25 cellular contexts compared by ENCODE assay signal in genomic region chr4:8101796-8102355, GRCh38.
"Had no signal": no experiment of that assay in that cellular context is flagged by ENCODE, and none has a peak within 500 bp of the region (broad histone marks: within the 10 kb centered on the region; RNA-seq: fewer than 3 reads in every experiment).

No MANE protein-coding gene starts in this region.

- H3K9me3 ChIP-seq: heart left ventricle, left lung, mucosa of descending colon, pancreas, prostate gland, thoracic aorta, uterus had no signal

- H3K4me1 ChIP-seq: pancreas, prostate gland, uterus had no signal

- H3K9me3 Mint-ChIP-seq: activated CD4-positive, alpha-beta memory T cell treated with anti-CD3 and anti-CD28 coated beads for 36 hours; activated CD4-positive, alpha-beta T cell treated with anti-CD3 and anti-CD28 coated beads, Interleukin-2, amount 10 ng/mL, durations not matched to agents 24 days and 14 days; nephron; T-helper 1 cell treated with Interleukin-12 subunit alpha and Interleukin-12 subunit beta and Interleukin-4 antibody, amounts not matched to agents 30 μg/mL and 1 μg/mL, for 36 hours; type B pancreatic cell had no signal

- DNase-seq: activated CD4-positive, alpha-beta memory T cell treated with anti-CD3 and anti-CD28 coated beads for 36 hours; activated CD4-positive, alpha-beta T cell treated with anti-CD3 and anti-CD28 coated beads, Interleukin-2, amount 10 ng/mL, durations not matched to agents 24 days and 14 days; activated CD8-positive, alpha-beta memory T cell treated with anti-CD3 and anti-CD28 coated beads, Interleukin-2, amount 50 U/mL, for 4 hours; activated gamma-delta T cell treated with Interleukin-2 at 50 U/mL for 16 hours; activated naive CD4-positive, alpha-beta T cell treated with anti-CD3 and anti-CD28 coated beads, Interleukin-2, amount 50 U/mL, for 16 hours; activated T-cell treated with anti-CD3 and anti-CD28 coated beads, Interleukin-2, amount 50 U/mL, for 1 hour; amniotic stem cell; stimulated activated naive CD4-positive, alpha-beta T cell; SW 1271; T-helper 9 cell had no signal

- H3K4me3 Mint-ChIP-seq: activated CD4-positive, alpha-beta memory T cell treated with anti-CD3 and anti-CD28 coated beads for 36 hours; activated CD4-positive, alpha-beta T cell treated with anti-CD3 and anti-CD28 coated beads, Interleukin-2, amount 10 ng/mL, durations not matched to agents 24 days and 14 days; nephron; T-helper 1 cell treated with Interleukin-12 subunit alpha and Interleukin-12 subunit beta and Interleukin-4 antibody, amounts not matched to agents 30 μg/mL and 1 μg/mL, for 36 hours; type B pancreatic cell had no signal

- FAIRE-seq: astrocyte, endothelial cell of umbilical vein, pancreas, TTC549 had no signal

- H3K4me1 Mint-ChIP-seq: activated CD4-positive, alpha-beta T cell treated with anti-CD3 and anti-CD28 coated beads, Interleukin-2, amount 10 ng/mL, durations not matched to agents 24 days and 14 days had no signal

- H3K36me3 ChIP-seq: heart left ventricle, left lung, pancreas, prostate gland, thoracic aorta, uterus had no signal

- H3K27me3 Mint-ChIP-seq: activated CD4-positive, alpha-beta memory T cell treated with anti-CD3 and anti-CD28 coated beads for 36 hours; activated CD4-positive, alpha-beta T cell treated with anti-CD3 and anti-CD28 coated beads, Interleukin-2, amount 10 ng/mL, durations not matched to agents 24 days and 14 days had no signal

- H3K4me3 ChIP-seq: heart left ventricle, left lung, lung, mucosa of descending colon, pancreas, prostate gland, thoracic aorta, uterus had no signal

- H3K27ac ChIP-seq: left lung, pancreas, prostate gland, thoracic aorta, VCaP had no signal

- H3K36me3 Mint-ChIP-seq: activated CD4-positive, alpha-beta memory T cell treated with anti-CD3 and anti-CD28 coated beads for 36 hours; type B pancreatic cell had no signal

- H3K27ac Mint-ChIP-seq: activated CD4-positive, alpha-beta memory T cell treated with anti-CD3 and anti-CD28 coated beads for 36 hours; activated CD4-positive, alpha-beta T cell treated with anti-CD3 and anti-CD28 coated beads, Interleukin-2, amount 10 ng/mL, durations not matched to agents 24 days and 14 days; T-helper 1 cell treated with Interleukin-12 subunit alpha and Interleukin-12 subunit beta and Interleukin-4 antibody, amounts not matched to agents 30 μg/mL and 1 μg/mL, for 36 hours; type B pancreatic cell had no signal

- H3K27me3 ChIP-seq: heart left ventricle, left lung, pancreas, uterus had no signal
